In the genomic region with DNA sequence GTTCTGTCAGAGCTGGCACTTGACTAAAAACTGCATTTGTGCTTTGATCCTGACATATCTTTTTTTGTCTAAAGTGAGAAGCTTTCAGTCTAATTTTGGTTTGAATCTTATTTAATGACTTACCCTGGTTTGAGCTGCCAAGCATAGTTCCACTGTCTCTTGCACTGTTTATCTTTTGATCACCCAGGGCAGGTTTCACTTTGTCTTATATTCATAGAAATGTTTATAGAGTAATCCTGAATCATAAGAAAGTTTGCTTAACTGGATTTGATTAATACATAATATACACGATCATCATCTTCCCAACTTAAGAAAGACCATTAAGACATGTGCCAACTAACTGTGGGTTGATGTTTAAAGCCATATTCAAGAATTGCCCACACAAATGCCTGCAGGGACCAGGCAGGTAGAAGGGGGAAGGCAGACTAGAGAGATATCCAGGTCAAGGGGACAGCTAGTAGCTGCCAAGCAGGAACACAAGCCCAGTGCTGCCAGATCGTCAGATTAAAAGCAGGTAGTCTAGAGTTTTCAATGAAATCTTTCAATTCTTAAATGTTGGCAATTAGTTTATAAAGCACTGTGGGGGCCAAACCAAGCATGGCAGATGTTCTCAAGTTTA, we compare ENCODE assay signal across 11 cellular contexts. TPM values are rescaled to one million over a fixed set of nuclear protein-coding genes. Genes with fewer than 3 reads are reported as not detected.
DNase-seq lines count a peak whose midpoint lies in the region; ATAC-seq lines count a peak whose summit lies in the region.
"Had no signal": no experiment of that assay in that cellular context is flagged by ENCODE, and none has a peak within 500 bp of the region (broad histone marks: within the 10 kb centered on the region; RNA-seq: fewer than 3 reads in every experiment).

No MANE protein-coding gene starts in this region.

- no peaks in the 10 kb centered on the region for H3K9me3 Mint-ChIP-seq in activated T-cell treated with anti-CD3 and anti-CD28 coated beads, Interleukin-2, amount 50 U/mL, for 4 hours
- no peaks in the 10 kb centered on the region for H3K9me3 Mint-ChIP-seq in T-helper 1 cell treated with Interleukin-12 subunit alpha and Interleukin-12 subunit beta and Interleukin-4 antibody, amounts not matched to agents 30 μg/mL and 1 μg/mL, for 36 hours
- H3K9me3 Mint-ChIP-seq in stimulated activated naive CD8-positive, alpha-beta T cell treated with anti-CD3 and anti-CD28 coated beads, Interleukin-15, amount 100 ng/mL, for 72 hours = no peaks in the 10 kb centered on the region

- H3K27me3 Mint-ChIP-seq in activated T-cell treated with anti-CD3 and anti-CD28 coated beads, Interleukin-2, amount 50 U/mL, for 4 hours (ENCODE audit: low read depth) = no peaks in the 10 kb centered on the region
- no peaks in the 10 kb centered on the region for H3K27me3 Mint-ChIP-seq in T-helper 1 cell treated with Interleukin-12 subunit alpha and Interleukin-12 subunit beta and Interleukin-4 antibody, amounts not matched to agents 30 μg/mL and 1 μg/mL, for 36 hours (ENCODE audit: low read depth)
- H3K27me3 Mint-ChIP-seq in stimulated activated naive CD8-positive, alpha-beta T cell treated with anti-CD3 and anti-CD28 coated beads, Interleukin-15, amount 100 ng/mL, for 72 hours = no peaks in the 10 kb centered on the region

- H3K4me1 Mint-ChIP-seq in activated T-cell treated with anti-CD3 and anti-CD28 coated beads, Interleukin-2, amount 50 U/mL, for 4 hours (ENCODE audit: low read depth) = peaks cover 49% of the 10 kb centered on the region
- peaks cover 45% of the 10 kb centered on the region for H3K4me1 Mint-ChIP-seq in T-helper 1 cell treated with Interleukin-12 subunit alpha and Interleukin-12 subunit beta and Interleukin-4 antibody, amounts not matched to agents 30 μg/mL and 1 μg/mL, for 36 hours (ENCODE audit: low read depth)
- H3K4me1 Mint-ChIP-seq in stimulated activated naive CD8-positive, alpha-beta T cell treated with anti-CD3 and anti-CD28 coated beads, Interleukin-15, amount 100 ng/mL, for 72 hours = peaks cover 56% of the 10 kb centered on the region

- DNase-seq in activated T-cell treated with anti-CD3 and anti-CD28 coated beads, Interleukin-2, amount 50 U/mL, for 4 hours = no peak
- DNase-seq in activated T-cell treated with anti-CD3 and anti-CD28 coated beads for 4 hours = no peak
- peak; percentile 49 for DNase-seq in fibroblast of gingiva (ENCODE audit: low read depth)
- DNase-seq in stimulated activated naive CD8-positive, alpha-beta T cell treated with anti-CD3 and anti-CD28 coated beads, Interleukin-15, amount 100 ng/mL, for 72 hours = no peak
- DNase-seq in stimulated activated CD4-positive, alpha-beta T cell treated with anti-CD3 and anti-CD28 coated beads, Interleukin-2, amount 100 ng/mL, for 48 hours = no peak
- no peak for DNase-seq in DMS153 (lab: John Stamatoyannopoulos, UW)
- DNase-seq: NCI-H2227 treated with DMSO at 0.1 percent for 48 hours, upper lobe of left lung had no signal

- no peaks in the 10 kb centered on the region for H3K36me3 Mint-ChIP-seq in activated T-cell treated with anti-CD3 and anti-CD28 coated beads, Interleukin-2, amount 50 U/mL, for 4 hours (ENCODE audit: insufficient read depth)
- peaks cover 16% of the 10 kb centered on the region for H3K36me3 Mint-ChIP-seq in T-helper 1 cell treated with Interleukin-12 subunit alpha and Interleukin-12 subunit beta and Interleukin-4 antibody, amounts not matched to agents 30 μg/mL and 1 μg/mL, for 36 hours (ENCODE audit: low read depth)

- peak overlapping the region; percentile 87 for H3K4me3 Mint-ChIP-seq in activated T-cell treated with anti-CD3 and anti-CD28 coated beads, Interleukin-2, amount 50 U/mL, for 4 hours
- peak overlapping the region; percentile 83 for H3K4me3 Mint-ChIP-seq in T-helper 1 cell treated with Interleukin-12 subunit alpha and Interleukin-12 subunit beta and Interleukin-4 antibody, amounts not matched to agents 30 μg/mL and 1 μg/mL, for 36 hours
- peak overlapping the region; percentile 73 to 95 for H3K4me3 Mint-ChIP-seq in stimulated activated naive CD8-positive, alpha-beta T cell treated with anti-CD3 and anti-CD28 coated beads, Interleukin-15, amount 100 ng/mL, for 72 hours

- ATAC-seq in activated T-cell treated with anti-CD3 and anti-CD28 coated beads, Interleukin-2, amount 50 U/mL, for 4 hours = no peak
- ATAC-seq in stimulated activated naive CD8-positive, alpha-beta T cell treated with anti-CD3 and anti-CD28 coated beads, Interleukin-15, amount 100 ng/mL, for 72 hours = no peak
- ATAC-seq in GM18909 (IDR thresholded peaks at IDR 0.05; ENCODE audit: poor library complexity, unreplicated experiment) = no peak
- ATAC-seq: foreskin keratinocyte had no signal

- peak overlapping the region; percentile 87 for H3K27ac Mint-ChIP-seq in T-helper 1 cell treated with Interleukin-12 subunit alpha and Interleukin-12 subunit beta and Interleukin-4 antibody, amounts not matched to agents 30 μg/mL and 1 μg/mL, for 36 hours
- H3K27ac Mint-ChIP-seq in stimulated activated naive CD8-positive, alpha-beta T cell treated with anti-CD3 and anti-CD28 coated beads, Interleukin-15, amount 100 ng/mL, for 72 hours = peak overlapping the region; percentile 12 to 61

RNA-seq across cellular contexts. Expression of a gene that starts 1.9 kb away (rescaled TPM):
- 10 to 100 TPM; 34.7 to 53.4 (median 41.4) TPM for total RNA-seq in activated T-cell treated with anti-CD3 and anti-CD28 coated beads, Interleukin-2, amount 50 U/mL, for 4 hours
